In the genomic region with DNA sequence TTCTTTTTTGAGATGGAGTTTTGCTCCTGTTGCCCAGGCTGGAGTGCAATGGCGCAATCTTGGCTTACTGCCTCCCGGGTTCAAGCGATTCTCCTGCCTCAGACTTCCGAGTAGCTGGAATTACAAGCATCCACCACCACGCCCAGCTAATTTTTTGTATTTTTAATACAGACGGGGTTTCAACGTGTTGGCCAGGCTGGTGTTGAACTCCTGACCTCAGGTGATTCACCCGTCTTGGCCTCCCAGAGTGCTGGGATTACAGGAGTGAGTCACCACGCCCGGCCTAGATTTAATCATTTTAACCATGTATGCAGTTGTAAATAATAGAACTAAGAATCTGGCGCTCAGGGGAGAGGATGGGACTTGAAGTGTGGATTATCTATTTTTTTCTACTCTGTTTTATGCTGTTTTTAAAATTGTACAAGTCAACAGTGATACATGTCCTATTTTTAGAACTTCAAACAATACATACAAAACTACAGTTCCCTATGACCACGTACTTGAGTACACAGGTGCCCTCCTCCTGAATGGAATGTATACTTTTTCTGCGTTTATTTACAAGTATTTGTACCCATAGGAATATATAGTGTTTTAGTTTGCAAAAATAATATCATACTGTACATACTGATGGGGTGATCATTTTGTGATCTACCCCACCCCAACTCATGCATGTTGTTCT, we compare ENCODE assay signal across 8 cellular contexts. TPM values are rescaled to one million over a fixed set of nuclear protein-coding genes. Genes with fewer than 3 reads are reported as not detected.
A peak's percentile ranks its signal among the peaks of the same experiment; 100 is the strongest.
DNase-seq lines count a peak whose midpoint lies in the region; ATAC-seq and TF ChIP-seq lines count a peak whose summit lies in the region.

No MANE protein-coding gene starts in this region.

- no peak overlapping the region for H2AFZ ChIP-seq in PC-9

- H3F3A ChIP-seq in PC-9 (ENCODE audit: insufficient read depth, low read depth): peaks cover 86% of the 10 kb centered on the region

- POLR2A ChIA-PET in PC-9 (lab: Charles Lee; ENCODE audit: unreplicated experiment): interaction anchor here (0.5 to 0.7 kb wide), 6 partner anchors 10 to 704 kb away, joined by 3 to 7 read pairs (median 4); no protein-coding TSS in a partner anchor

- CTCF ChIA-PET in PC-9 (lab: Charles Lee): interaction anchor here (0.6 to 1.0 kb wide), 4 partner anchors 27 to 312 kb away, joined by 3 to 8 read pairs (median 4); no protein-coding TSS in a partner anchor

- H3K9me3 ChIP-seq in PC-9 (ENCODE audit: insufficient read depth, low read depth) (no peaks in the 10 kb centered on the region), colonic mucosa (no peaks in the 10 kb centered on the region), endodermal cell (ENCODE audit: control insufficient read depth, low read length) (no peaks in the 10 kb centered on the region)

- DNase-seq in EL: peak; percentile 97
- peak; percentile 94 to 96 for DNase-seq in PC-9
- DNase-seq in colonic mucosa: peak; percentile 51
- peak; percentile 83 for DNase-seq in posterior vena cava (ENCODE audit: low spot score)
- no peak for DNase-seq in endodermal cell

- H4K20me1 ChIP-seq in PC-9 (ENCODE audit: insufficient read depth): peaks cover 5% of the 10 kb centered on the region; the same call in 1 of the 2 replicates

- H3K4me1 Mint-ChIP-seq in endodermal cell: peaks cover 10% of the 10 kb centered on the region

- peaks cover 92% of the 10 kb centered on the region for H3K79me2 ChIP-seq in PC-9 (ENCODE audit: low read depth)

- H3K4me3 ChIP-seq in PC-9 (peak overlapping the region; percentile 31; the same call in 1 of the 2 replicates), colonic mucosa (no peak overlapping the region), endodermal cell (ENCODE audit: low read length) (no peak overlapping the region)

- H3K9ac ChIP-seq in colonic mucosa (ENCODE audit: low read depth in 2 of 2, low read length in 2 of 2) (no peak overlapping the region), endodermal cell (ENCODE audit: extremely low read depth, low read length, poor library complexity, severe bottlenecking) (no peak overlapping the region)

- no TSS peak for BruUV-seq in PC-9 (replicated peaks; lab: Mats Ljungman, UMichigan)

- H3K4me1 ChIP-seq in PC-9 (replicated peaks; ENCODE audit: insufficient read depth) (peaks cover 59% of the 10 kb centered on the region), colonic mucosa (peaks cover 14% of the 10 kb centered on the region), endodermal cell (ENCODE audit: control insufficient read depth, insufficient read depth, low read length) (no peaks in the 10 kb centered on the region)

- TF ChIP-seq CTCF in PC-9 (conservative IDR thresholded peaks at IDR 0.05): no peak
- TF ChIP-seq CTCF in colonic mucosa (IDR thresholded peaks at IDR 0.05): no peak
- no peak for TF ChIP-seq CTCF in endodermal cell (conservative IDR thresholded peaks at IDR 0.05)

- H3K36me3 ChIP-seq in PC-9 (ENCODE audit: low read depth) (peaks cover 45% of the 10 kb centered on the region), colonic mucosa (no peaks in the 10 kb centered on the region), endodermal cell (ENCODE audit: control insufficient read depth, insufficient read depth, low read length) (peaks cover 62% of the 10 kb centered on the region)

- H3K27me3 ChIP-seq in PC-9 (ENCODE audit: insufficient read depth, low read depth): no peaks in the 10 kb centered on the region
- H3K27me3 ChIP-seq in colonic mucosa: no peaks in the 10 kb centered on the region
- H3K27me3 ChIP-seq in endodermal cell (ENCODE audit: control insufficient read depth, insufficient read depth, low read length, poor library complexity, severe bottlenecking): no peaks in the 10 kb centered on the region

- peak overlapping the region; percentile 76 for H3K27ac ChIP-seq in PC-9
- no peak overlapping the region for H3K27ac ChIP-seq in colonic mucosa
- H3K27ac ChIP-seq in endodermal cell (ENCODE audit: low read depth, low read length): no peak overlapping the region

- no peaks in the 10 kb centered on the region for H3K27me3 Mint-ChIP-seq in endodermal cell (ENCODE audit: insufficient read depth)

- no peak overlapping the region for H3K27ac Mint-ChIP-seq in endodermal cell

- peaks cover 55% of the 10 kb centered on the region for H3K36me3 Mint-ChIP-seq in endodermal cell (ENCODE audit: low read depth)

- peak overlapping the region; percentile 66 for H3K4me2 ChIP-seq in PC-9

- WGBS in endodermal cell (ENCODE audit: insufficient coverage in 1 of 2, insufficient read length in 1 of 2), 2 experiments: 94 to 98% methylated on average over 8 to 12 of the region's 13 CpGs

- no peak for ATAC-seq in GM19328 (IDR thresholded peaks at IDR 0.05; ENCODE audit: unreplicated experiment)
- no peak for ATAC-seq in HG02884 (IDR thresholded peaks at IDR 0.05; ENCODE audit: unreplicated experiment)
- no peak for ATAC-seq in GM21515 (IDR thresholded peaks at IDR 0.05; ENCODE audit: unreplicated experiment)

- H3K9me3 Mint-ChIP-seq in endodermal cell: no peaks in the 10 kb centered on the region

- intact Hi-C loops in PC-9 (cut with micrococcal nuclease; ENCODE audit: unreplicated experiment) (loop anchor here (1.0 to 10.0 kb wide), 3 partner anchors 22 to 284 kb away; a partner anchor contains a TSS), colonic mucosa (cut with DNase I) (no loop called here), posterior vena cava (cut with DNase I) (no loop called here)

- no peaks in the 10 kb centered on the region for H3K9me2 ChIP-seq in PC-9 (ENCODE audit: insufficient read depth)

- H3K4me3 Mint-ChIP-seq in endodermal cell: no peak overlapping the region

RNA-seq across cellular contexts. Expression of a gene that starts 27.8 kb away (rescaled TPM):
- total RNA-seq in PC-9 (2021) (91.6 and 144 TPM in 2 replicates), colonic mucosa (10 to 100 TPM; 50.0 to 71.4 TPM), posterior vena cava (10 to 100 TPM; 51.8 to 64.8 TPM), endodermal cell (10 to 100 TPM; 65.1 to 84.4 TPM)
- 39.3 TPM for polyA plus RNA-seq in endodermal cell (2013, experiment 1 of 2)
- 37.1 TPM for polyA plus RNA-seq in endodermal cell (2013, experiment 2 of 2)
